8 cellular contexts compared by ENCODE assay signal in genomic region chr3:30225021-30225420, GRCh38.
"Had no signal": no experiment of that assay in that cellular context is flagged by ENCODE, and none has a peak within 500 bp of the region (broad histone marks: within the 10 kb centered on the region; RNA-seq: fewer than 3 reads in every experiment).

No MANE protein-coding gene starts in this region.

- H3K27ac ChIP-seq: GM23248, KMS-11 had no signal

- H3K36me3 ChIP-seq: HAP-1 had no signal

- H3K4me2 ChIP-seq: KMS-11 had no signal

- H3K4me1 ChIP-seq: HAP-1 had no signal

- H3K9me3 ChIP-seq: HAP-1 had no signal

- ATAC-seq: HCT116 had no signal

- DNase-seq: GM23248, GOT3, H7, HFFc6, KBM-7 had no signal

- H3K9ac ChIP-seq: GM23248, KMS-11 had no signal

- H2AFZ ChIP-seq: GM23248 had no signal

- H3K4me3 ChIP-seq: GM23248, HAP-1 had no signal
